ENCODE assay signal across 23 cellular contexts in the genomic region with DNA sequence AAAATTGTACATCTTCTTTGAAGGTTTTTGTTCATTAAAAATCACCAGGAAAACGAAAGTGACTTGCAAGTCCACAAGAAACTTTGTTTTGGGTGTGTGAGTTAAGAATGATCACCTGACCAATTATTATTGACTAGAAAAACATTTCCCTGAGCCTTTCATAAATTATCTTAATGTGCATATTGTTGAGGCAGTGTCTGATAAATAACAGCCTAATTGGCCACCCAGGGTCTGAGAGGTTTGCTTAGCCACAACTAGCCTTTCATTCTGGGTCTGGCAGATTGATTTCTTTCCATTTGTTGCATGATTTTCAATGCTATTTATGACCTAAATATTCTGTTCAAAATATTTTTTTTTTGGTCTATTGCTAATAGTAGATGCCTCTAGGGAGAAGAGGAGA.
"Had no signal": no experiment of that assay in that cellular context is flagged by ENCODE, and none has a peak within 500 bp of the region (broad histone marks: within the 10 kb centered on the region; RNA-seq: fewer than 3 reads in every experiment).

No MANE protein-coding gene starts in this region.

- DNase-seq: activated CD4-positive, alpha-beta T cell treated with anti-CD3 and anti-CD28 coated beads for 48 hours; activated CD4-positive, alpha-beta T cell treated with anti-CD3 and anti-CD28 coated beads, Interleukin-2, amount 50 U/mL, for 4 hours; activated CD8-positive, alpha-beta memory T cell treated with anti-CD3 and anti-CD28 coated beads, Interleukin-2, amount 50 U/mL, for 48 hours; activated CD8-positive, alpha-beta T cell treated with anti-CD3 and anti-CD28 coated beads, Interleukin-2, amount 10 ng/mL, durations not matched to agents 7 days and 5 days; activated effector memory CD4-positive, alpha-beta T cell treated with anti-CD3 and anti-CD28 coated beads, Interleukin-2, amount 50 U/mL, for 16 hours; activated naive CD4-positive, alpha-beta T cell treated with Interleukin-2 at 50 U/mL for 16 hours; activated naive CD8-positive, alpha-beta T cell treated with anti-CD3 and anti-CD28 coated beads, Interleukin-2, amount 50 U/mL, for 24 hours; activated T-cell treated with anti-CD3 and anti-CD28 coated beads, Interleukin-2, amount 50 U/mL, for 1 hour; amniotic stem cell; MG63; MV-4-11; NCI-H1092 treated with DMSO at 0.1 percent for 48 hours; NCI-H1694; NCI-H2029 treated with DMSO at 0.1 percent for 48 hours; NCI-H446; NCI-H524; NCI-H82; PC-9; SHP77 treated with DMSO at 0.1 percent for 48 hours had no signal

- H3K27me3 ChIP-seq: ascending aorta, cardiac muscle cell, MG63 had no signal

- H2AFZ ChIP-seq: PC-9 had no signal

- H3K4me2 ChIP-seq: PC-9 had no signal

- H3K36me3 ChIP-seq: ascending aorta, cardiac muscle cell, MG63 had no signal

- ATAC-seq: activated CD4-positive, CD25-positive, alpha-beta regulatory T cell treated with anti-CD3 and anti-CD28 coated beads, Interleukin-2, amount 50 U/mL, for 24 hours; activated CD8-positive, alpha-beta T cell treated with anti-CD3 and anti-CD28 coated beads, Interleukin-2, amount 10 ng/mL, durations not matched to agents 7 days and 5 days; activated naive CD4-positive, alpha-beta T cell treated with anti-CD3 and anti-CD28 coated beads, Interleukin-2, amount 50 U/mL, for 72 hours; activated naive CD8-positive, alpha-beta T cell treated with anti-CD3 and anti-CD28 coated beads, Interleukin-2, amount 50 U/mL, for 24 hours had no signal

- H3K9me3 ChIP-seq: ascending aorta, MG63 had no signal

- H3K27ac ChIP-seq: ascending aorta, cardiac muscle cell, PC-9 had no signal

- H3K4me3 ChIP-seq: ascending aorta, cardiac muscle cell, MG63, PC-9 had no signal

- H3K4me1 ChIP-seq: ascending aorta had no signal
